In the genomic region with DNA sequence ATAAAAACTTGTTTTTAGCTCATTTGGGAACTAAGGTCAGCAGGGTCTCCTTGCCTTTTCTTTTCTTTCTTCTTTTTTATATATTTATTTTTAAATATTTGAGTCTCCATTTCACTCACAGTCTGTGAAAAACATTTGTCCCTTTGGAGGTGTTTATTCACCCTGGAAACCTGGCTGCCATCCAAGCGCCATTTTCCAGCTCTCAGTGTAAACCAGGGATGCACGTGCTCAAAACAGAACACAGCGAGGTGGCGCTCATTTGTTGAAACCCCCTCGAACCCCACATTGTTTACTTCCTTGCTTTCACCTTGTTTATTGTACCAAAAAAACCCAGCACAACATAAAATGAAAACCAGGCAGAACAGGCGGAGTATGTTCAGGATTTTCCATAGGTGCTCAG, we compare ENCODE assay signal across 19 cellular contexts.
DNase-seq lines count a peak whose midpoint lies in the region; ATAC-seq and TF ChIP-seq lines count a peak whose summit lies in the region.
"Had no signal": no experiment of that assay in that cellular context is flagged by ENCODE, and none has a peak within 500 bp of the region (broad histone marks: within the 10 kb centered on the region; RNA-seq: fewer than 3 reads in every experiment).

No MANE protein-coding gene starts in this region.

- no peaks in the 10 kb centered on the region for H3K9me3 ChIP-seq in stomach smooth muscle (ENCODE audit: control insufficient read depth in 2 of 2, low read length in 2 of 2)
- H3K9me3 ChIP-seq in spleen, result peaks cover 0 to 7% (median 0%) of the 10 kb centered on the region in 8 donors
- H3K9me3 ChIP-seq: left lung, mucosa of descending colon had no signal

- H3K4me1 ChIP-seq in stomach smooth muscle (ENCODE audit: control insufficient read depth, insufficient read depth, low read length) (peaks cover 31% of the 10 kb centered on the region), spleen (no peaks in the 10 kb centered on the region)
- H3K4me1 ChIP-seq: left lung had no signal

- no peak overlapping the region for H3K4me3 ChIP-seq in choroid plexus epithelial cell (ENCODE audit: low read depth, low read length)
- H3K4me3 ChIP-seq in stomach smooth muscle (ENCODE audit: low read length in 2 of 2), result peak overlapping the region; percentile 5 to 44
- H3K4me3 ChIP-seq in spleen, result no peak overlapping the region
- H3K4me3 ChIP-seq: GM12878, left lung, mucosa of descending colon had no signal

- TF ChIP-seq POLR2A in GM18505 (IDR thresholded peaks at IDR 0.05; ENCODE audit: borderline replicate concordance, extremely low read depth, insufficient read depth, insufficient read length) (no peak), spleen (IDR thresholded peaks at IDR 0.05) (no peak)

- H3K9ac ChIP-seq in stomach smooth muscle (ENCODE audit: low read length in 2 of 2), result no peak overlapping the region

- no peaks in the 10 kb centered on the region for H3K4me1 Mint-ChIP-seq in activated T-helper 2 cell treated with anti-CD3 and anti-CD28 coated beads, Interferon-gamma antibody, Interleukin-2, Interleukin-4, amounts not matched to agents 10 μg/mL and 5 μg/mL and 100 μg/mL, durations not matched to agents 14 hours and 24 hours and 36 hours (ENCODE audit: low read depth)
- H3K4me1 Mint-ChIP-seq: activated CD4-positive, alpha-beta memory T cell treated with anti-CD3 and anti-CD28 coated beads, Interleukin-2, amount 10 ng/mL, durations not matched to agents 7 days and 5 days; stimulated activated effector memory CD8-positive, alpha-beta T cell treated with anti-CD3 and anti-CD28 coated beads, Interleukin-12 subunit alpha, Interleukin-12 subunit beta, amount 100 ng/mL, for 72 hours had no signal

- H3K9me3 Mint-ChIP-seq in activated T-helper 2 cell treated with anti-CD3 and anti-CD28 coated beads, Interferon-gamma antibody, Interleukin-2, Interleukin-4, amounts not matched to agents 10 μg/mL and 5 μg/mL and 100 μg/mL, durations not matched to agents 14 hours and 24 hours and 36 hours, result no peaks in the 10 kb centered on the region
- H3K9me3 Mint-ChIP-seq: stimulated activated effector memory CD8-positive, alpha-beta T cell treated with anti-CD3 and anti-CD28 coated beads, Interleukin-12 subunit alpha, Interleukin-12 subunit beta, amount 100 ng/mL, for 72 hours had no signal

- H3K36me3 ChIP-seq in stomach smooth muscle (ENCODE audit: control insufficient read depth in 2 of 2, insufficient read depth in 2 of 2, low read length in 2 of 2) (no peaks in the 10 kb centered on the region), spleen (no peaks in the 10 kb centered on the region)
- H3K36me3 ChIP-seq: left lung had no signal

- H3K27ac ChIP-seq in stomach smooth muscle (ENCODE audit: low read length) (no peak overlapping the region), spleen (no peak overlapping the region)
- H3K27ac ChIP-seq: C4-2B, left lung had no signal

- H3K36me3 Mint-ChIP-seq in activated T-helper 2 cell treated with anti-CD3 and anti-CD28 coated beads, Interferon-gamma antibody, Interleukin-2, Interleukin-4, amounts not matched to agents 10 μg/mL and 5 μg/mL and 100 μg/mL, durations not matched to agents 14 hours and 24 hours and 36 hours (ENCODE audit: low read depth), result no peaks in the 10 kb centered on the region
- H3K36me3 Mint-ChIP-seq: stimulated activated effector memory CD8-positive, alpha-beta T cell treated with anti-CD3 and anti-CD28 coated beads, Interleukin-12 subunit alpha, Interleukin-12 subunit beta, amount 100 ng/mL, for 72 hours had no signal

- intact Hi-C loops in left cardiac atrium (cut with DNase I), result no loop called here
- intact Hi-C loops in cardiac septum (cut with DNase I), result no loop called here
- intact Hi-C loops in activated T-helper 2 cell treated with anti-CD3 and anti-CD28 coated beads, Interferon-gamma antibody, Interleukin-2, Interleukin-4, amounts not matched to agents 10 μg/mL and 5 μg/mL and 100 μg/mL, durations not matched to agents 14 hours and 24 hours and 36 hours (cut with micrococcal nuclease), result no loop called here
- intact Hi-C loops in spleen (cut with DNase I; ENCODE audit: low total_unique reads), result no loop called here

- H3K27me3 ChIP-seq in stomach smooth muscle (ENCODE audit: control insufficient read depth in 1 of 2, insufficient read depth in 2 of 2, low read length in 2 of 2) (no peaks in the 10 kb centered on the region), spleen (replicated peaks in 1 of 7) (peaks cover 0 to 10% (median 0%) of the 10 kb centered on the region in 7 donors)

- TF ChIP-seq CTCF in choroid plexus epithelial cell (conservative IDR thresholded peaks at IDR 0.05; ENCODE audit: low read depth, low read length), result no peak
- TF ChIP-seq CTCF in spleen (IDR thresholded peaks at IDR 0.05 in 8 of 11, conservative IDR thresholded peaks at IDR 0.05 in 3 of 11), result no peak

- ATAC-seq in left cardiac atrium (no peak), GM18505 (IDR thresholded peaks at IDR 0.05; ENCODE audit: unreplicated experiment) (no peak)
- ATAC-seq: activated CD4-positive, CD25-positive, alpha-beta regulatory T cell treated with anti-CD3 and anti-CD28 coated beads, Interleukin-2, amount 50 U/mL, for 24 hours; GM12878; left lung; mucosa of descending colon; stimulated activated effector memory CD8-positive, alpha-beta T cell treated with anti-CD3 and anti-CD28 coated beads, Interleukin-12 subunit alpha, Interleukin-12 subunit beta, amount 100 ng/mL, for 72 hours had no signal

- no peak overlapping the region for H3K27ac Mint-ChIP-seq in activated T-helper 2 cell treated with anti-CD3 and anti-CD28 coated beads, Interferon-gamma antibody, Interleukin-2, Interleukin-4, amounts not matched to agents 10 μg/mL and 5 μg/mL and 100 μg/mL, durations not matched to agents 14 hours and 24 hours and 36 hours
- H3K27ac Mint-ChIP-seq: activated CD4-positive, alpha-beta memory T cell treated with anti-CD3 and anti-CD28 coated beads, Interleukin-2, amount 10 ng/mL, durations not matched to agents 7 days and 5 days; stimulated activated effector memory CD8-positive, alpha-beta T cell treated with anti-CD3 and anti-CD28 coated beads, Interleukin-12 subunit alpha, Interleukin-12 subunit beta, amount 100 ng/mL, for 72 hours had no signal

- H3K27me3 Mint-ChIP-seq in activated T-helper 2 cell treated with anti-CD3 and anti-CD28 coated beads, Interferon-gamma antibody, Interleukin-2, Interleukin-4, amounts not matched to agents 10 μg/mL and 5 μg/mL and 100 μg/mL, durations not matched to agents 14 hours and 24 hours and 36 hours (ENCODE audit: low read depth), result no peaks in the 10 kb centered on the region
- H3K27me3 Mint-ChIP-seq: activated CD4-positive, alpha-beta memory T cell treated with anti-CD3 and anti-CD28 coated beads, Interleukin-2, amount 10 ng/mL, durations not matched to agents 7 days and 5 days had no signal

- H3K4me3 Mint-ChIP-seq in activated T-helper 2 cell treated with anti-CD3 and anti-CD28 coated beads, Interferon-gamma antibody, Interleukin-2, Interleukin-4, amounts not matched to agents 10 μg/mL and 5 μg/mL and 100 μg/mL, durations not matched to agents 14 hours and 24 hours and 36 hours (ENCODE audit: low read depth), result no peak overlapping the region
- H3K4me3 Mint-ChIP-seq: activated CD4-positive, alpha-beta memory T cell treated with anti-CD3 and anti-CD28 coated beads, Interleukin-2, amount 10 ng/mL, durations not matched to agents 7 days and 5 days; stimulated activated effector memory CD8-positive, alpha-beta T cell treated with anti-CD3 and anti-CD28 coated beads, Interleukin-12 subunit alpha, Interleukin-12 subunit beta, amount 100 ng/mL, for 72 hours had no signal

- DNase-seq in left cardiac atrium (peak; percentile 58), cardiac septum (ENCODE audit: low spot score) (no peak), NCI-H2171 (lab: John Stamatoyannopoulos, UW) (peak; percentile 46), choroid plexus epithelial cell (ENCODE audit: low read depth) (peak; percentile 49), spleen (no peak)
- DNase-seq in activated T-helper 2 cell treated with anti-CD3 and anti-CD28 coated beads, Interferon-gamma antibody, Interleukin-2, Interleukin-4, amounts not matched to agents 10 μg/mL and 5 μg/mL and 100 μg/mL, durations not matched to agents 14 hours and 24 hours and 36 hours (ENCODE audit: low spot score), result no peak
- DNase-seq: activated CD4-positive, alpha-beta memory T cell treated with anti-CD3 and anti-CD28 coated beads, Interleukin-2, amount 10 ng/mL, durations not matched to agents 7 days and 5 days; activated effector memory CD4-positive, alpha-beta T cell treated with anti-CD3 and anti-CD28 coated beads, Interleukin-2, amount 50 U/mL, for 16 hours; KG1; left lung; mucosa of descending colon; NCI-H2029 treated with DMSO at 0.1 percent for 48 hours; NCI-H510A treated with DMSO at 0.1 percent for 48 hours had no signal

- 69 to 80% (median 78%) methylated on average over 6 of the region's 6 CpGs for WGBS in spleen, 5 donors

Comparison
In these comparisons a context has a peak if more than half of its experiments do, and no peak if none do; other contexts are left out.
1. DNase-seq: peak in left cardiac atrium (single experiment), NCI-H2171 (single experiment) and choroid plexus epithelial cell (single experiment); none in cardiac septum (single experiment), activated T-helper 2 cell treated with anti-CD3 and anti-CD28 coated beads, Interferon-gamma antibody, Interleukin-2, Interleukin-4, amounts not matched to agents 10 μg/mL and 5 μg/mL and 100 μg/mL, durations not matched to agents 14 hours and 24 hours and 36 hours (single experiment) and spleen (single experiment).
2. H3K4me3 ChIP-seq: peak in stomach smooth muscle (2 of 2); none in choroid plexus epithelial cell (single experiment) and spleen (0 of 8).